ENCODE assay signal across 13 cellular contexts in genomic region chr11:69007978-69008381, GRCh38. TPM values are rescaled to one million over a fixed set of nuclear protein-coding genes. Genes with fewer than 3 reads are reported as not detected.
DNase-seq lines count a peak whose midpoint lies in the region; ATAC-seq and TF ChIP-seq lines count a peak whose summit lies in the region.
"Had no signal": no experiment of that assay in that cellular context is flagged by ENCODE, and none has a peak within 500 bp of the region (broad histone marks: within the 10 kb centered on the region; RNA-seq: fewer than 3 reads in every experiment).

No MANE protein-coding gene starts in this region.

- no peak for TF ChIP-seq CTCF in upper lobe of right lung (IDR thresholded peaks at IDR 0.05)

- H3K4me3 ChIP-seq in muscle layer of colon (ENCODE audit: low read depth in 1 of 2, low read length in 2 of 2) (peak overlapping the region in 1 of 2 donors; percentile 96), upper lobe of right lung (no peak overlapping the region)

- H3K9ac ChIP-seq in muscle layer of colon (ENCODE audit: low read length), result peak overlapping the region; percentile 70

- H3K4me1 ChIP-seq in muscle layer of colon (ENCODE audit: insufficient read depth, low read length) (peaks cover 77% of the 10 kb centered on the region), upper lobe of right lung (peaks cover 26% of the 10 kb centered on the region)

- DNase-seq in NCI-H345 (lab: John Stamatoyannopoulos, UW), result peak; percentile 90
- no peak for DNase-seq in NCI-H345 treated with DMSO at 0.1 percent for 48 hours (lab: John Stamatoyannopoulos, UW; ENCODE audit: unreplicated experiment)
- peak; percentile 81 for DNase-seq in fibroblast of gingiva (ENCODE audit: low read depth)
- DNase-seq in upper lobe of right lung, result peak; percentile 56
- no peak for DNase-seq in DMS 273 treated with DMSO at 0.1 percent for 48 hours (lab: John Stamatoyannopoulos, UW)
- DNase-seq in NCI-H446 treated with DMSO at 0.1 percent for 48 hours (lab: John Stamatoyannopoulos, UW), result no peak
- no peak for DNase-seq in AG08395 (ENCODE audit: low spot score)
- DNase-seq: activated CD4-positive, alpha-beta T cell treated with anti-CD3 and anti-CD28 coated beads, Interleukin-2, amount 50 U/mL, for 48 hours; amygdala; NCI-H1092 treated with DMSO at 0.1 percent for 48 hours had no signal

- peak overlapping the region; percentile 99 for H3K27ac ChIP-seq in muscle layer of colon (ENCODE audit: low read depth, low read length)
- peak overlapping the region; percentile 55 for H3K27ac ChIP-seq in upper lobe of right lung

- H3K36me3 ChIP-seq in muscle layer of colon (ENCODE audit: insufficient read depth, low read length) (peaks cover 73% of the 10 kb centered on the region), upper lobe of right lung (peaks cover 4% of the 10 kb centered on the region)

- H3K9me3 ChIP-seq in muscle layer of colon (ENCODE audit: low read length), result no peaks in the 10 kb centered on the region
- no peaks in the 10 kb centered on the region for H3K9me3 ChIP-seq in upper lobe of right lung

- H3K27me3 ChIP-seq in muscle layer of colon (ENCODE audit: control insufficient read depth in 1 of 2, insufficient read depth in 2 of 2, low read length in 2 of 2), result no peaks in the 10 kb centered on the region
- peaks cover 24% of the 10 kb centered on the region for H3K27me3 ChIP-seq in upper lobe of right lung

- intact Hi-C loops in upper lobe of right lung (cut with DNase I), result no loop called here

- no peak for ATAC-seq in upper lobe of right lung

RNA-seq across cellular contexts. Expression of gene MRGPRF, which starts 5.1 kb away (rescaled TPM):
- 13.2 TPM for total RNA-seq in upper lobe of right lung

RNA-seq across cellular contexts. Expression of gene MRGPRD, which starts 27.2 kb away (rescaled TPM):
- not detected for total RNA-seq in upper lobe of right lung
- total RNA-seq: A673, temporal lobe had no signal

RNA-seq across cellular contexts. Expression of gene TPCN2, which starts 40.8 kb away (rescaled TPM):
- 16.6 TPM for total RNA-seq in upper lobe of right lung

Comparison
In these comparisons a context has a peak if more than half of its experiments do, and no peak if none do; other contexts are left out.
1. DNase-seq: peak in NCI-H345 (single experiment), fibroblast of gingiva (single experiment) and upper lobe of right lung (single experiment); none in NCI-H345 treated with DMSO at 0.1 percent for 48 hours (single experiment), DMS 273 treated with DMSO at 0.1 percent for 48 hours (single experiment), NCI-H446 treated with DMSO at 0.1 percent for 48 hours (single experiment) and AG08395 (single experiment).